In the genomic region with DNA sequence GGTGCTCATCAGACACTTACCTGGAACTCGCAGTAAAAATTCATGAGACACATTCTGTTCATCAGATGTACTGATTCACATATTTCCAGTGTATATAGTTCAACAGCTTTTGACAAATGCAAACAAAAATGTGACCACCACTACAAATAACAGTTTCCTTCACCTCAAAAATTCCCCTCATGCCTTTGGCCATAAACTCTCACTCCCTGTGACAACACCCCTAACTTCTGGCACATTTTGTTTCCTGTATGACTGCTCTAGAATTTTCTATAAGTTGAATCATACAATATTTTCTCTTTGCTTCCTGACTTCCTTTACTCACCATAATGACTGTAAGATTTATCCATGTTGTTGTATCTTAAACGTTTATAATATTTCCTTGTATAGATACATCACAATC, we compare ENCODE assay signal across 25 cellular contexts.
DNase-seq lines count a peak whose midpoint lies in the region; ATAC-seq and TF ChIP-seq lines count a peak whose summit lies in the region.
"Had no signal": no experiment of that assay in that cellular context is flagged by ENCODE, and none has a peak within 500 bp of the region (broad histone marks: within the 10 kb centered on the region; RNA-seq: fewer than 3 reads in every experiment).

No MANE protein-coding gene starts in this region.

- ATAC-seq in RWPE2 (ENCODE audit: low read depth) (peak; percentile 42), right cardiac atrium (no peak), HG03565 (IDR thresholded peaks at IDR 0.05; ENCODE audit: unreplicated experiment) (no peak)

- no peak overlapping the region for H3K9ac ChIP-seq in endodermal cell (ENCODE audit: extremely low read depth, low read length, poor library complexity, severe bottlenecking)
- H3K9ac ChIP-seq: SK-N-SH had no signal

- H3K4me3 ChIP-seq in RWPE2 (ENCODE audit: severe bottlenecking): no peak overlapping the region
- H3K4me3 ChIP-seq in endodermal cell (ENCODE audit: low read length): no peak overlapping the region
- H3K4me3 ChIP-seq in right cardiac atrium (ENCODE audit: low read length): no peak overlapping the region
- H3K4me3 ChIP-seq in tibial artery: no peak overlapping the region
- H3K4me3 ChIP-seq: A549, left lung, sigmoid colon, transverse colon had no signal

- H3K4me3 Mint-ChIP-seq in endodermal cell: no peak overlapping the region
- H3K4me3 Mint-ChIP-seq in neural crest cell: no peak overlapping the region
- H3K4me3 Mint-ChIP-seq: nephron had no signal

- H3K9me3 Mint-ChIP-seq in endodermal cell (no peaks in the 10 kb centered on the region), neural crest cell (no peaks in the 10 kb centered on the region)
- H3K9me3 Mint-ChIP-seq: nephron had no signal

- H3K27ac ChIP-seq in RWPE2 (ENCODE audit: poor library complexity, severe bottlenecking) (peak overlapping the region; percentile 14), endodermal cell (ENCODE audit: low read depth, low read length) (no peak overlapping the region), right cardiac atrium (ENCODE audit: low read length) (no peak overlapping the region), tibial artery (no peak overlapping the region)
- H3K27ac ChIP-seq: A549, HL-60, left lung, RWPE1, sigmoid colon, transverse colon had no signal

- H3K27me3 Mint-ChIP-seq in endodermal cell (ENCODE audit: insufficient read depth): no peaks in the 10 kb centered on the region
- H3K27me3 Mint-ChIP-seq in neural crest cell (ENCODE audit: low read depth): no peaks in the 10 kb centered on the region

- no peak overlapping the region for H3K27ac Mint-ChIP-seq in endodermal cell
- H3K27ac Mint-ChIP-seq in neural crest cell (ENCODE audit: unreplicated experiment): no peak overlapping the region

- H3K4me1 Mint-ChIP-seq in endodermal cell (peaks cover 8% of the 10 kb centered on the region), neural crest cell (peaks cover 14% of the 10 kb centered on the region)
- H3K4me1 Mint-ChIP-seq: nephron had no signal

- intact Hi-C loops in right cardiac atrium (cut with DNase I): no loop called here
- intact Hi-C loops in tibial artery (cut with DNase I; ENCODE audit: low total_unique reads): no loop called here

- H3K36me3 Mint-ChIP-seq in endodermal cell (ENCODE audit: low read depth): no peaks in the 10 kb centered on the region
- peaks cover 3% of the 10 kb centered on the region for H3K36me3 Mint-ChIP-seq in neural crest cell (ENCODE audit: low read depth)

- DNase-seq in A172 (ENCODE audit: low spot score): peak; percentile 10
- no peak for DNase-seq in RWPE2 (ENCODE audit: low spot score)
- no peak for DNase-seq in endodermal cell
- no peak for DNase-seq in neural crest cell (ENCODE audit: low read depth, low spot score)
- DNase-seq in right cardiac atrium: no peak
- no peak for DNase-seq in central memory CD4-positive, alpha-beta T cell
- DNase-seq in tibial artery: no peak
- DNase-seq: activated CD4-positive, alpha-beta T cell treated with anti-CD3 and anti-CD28 coated beads for 48 hours; activated naive CD4-positive, alpha-beta T cell treated with Interleukin-2 at 50 U/mL for 16 hours; activated T-cell treated with anti-CD3 and anti-CD28 coated beads, Interleukin-2, amount 50 U/mL, for 48 hours; BE2C; DMS79; left lung; NCI-H2029; NCI-H69; sigmoid colon; stimulated activated CD8-positive, alpha-beta memory T cell treated with anti-CD3 and anti-CD28 coated beads, Interleukin-4, amount 100 ng/mL, for 48 hours; T-helper 2 cell; transverse colon had no signal

- no peaks in the 10 kb centered on the region for H3K27me3 ChIP-seq in RWPE2 (ENCODE audit: insufficient read depth, poor library complexity, severe bottlenecking)
- no peaks in the 10 kb centered on the region for H3K27me3 ChIP-seq in endodermal cell (ENCODE audit: control insufficient read depth, insufficient read depth, low read length, poor library complexity, severe bottlenecking)
- H3K27me3 ChIP-seq in right cardiac atrium (ENCODE audit: control insufficient read depth, insufficient read depth): no peaks in the 10 kb centered on the region
- no peaks in the 10 kb centered on the region for H3K27me3 ChIP-seq in tibial artery
- H3K27me3 ChIP-seq: BE2C, left lung, sigmoid colon, transverse colon had no signal

- H3K36me3 ChIP-seq in RWPE2 (ENCODE audit: low read depth) (no peaks in the 10 kb centered on the region), endodermal cell (ENCODE audit: control insufficient read depth, insufficient read depth, low read length) (no peaks in the 10 kb centered on the region), tibial artery (no peaks in the 10 kb centered on the region)
- H3K36me3 ChIP-seq: BE2C, left lung, sigmoid colon, transverse colon had no signal

- H3K9me3 ChIP-seq in RWPE2 (ENCODE audit: severe bottlenecking) (no peaks in the 10 kb centered on the region), endodermal cell (ENCODE audit: control insufficient read depth, low read length) (no peaks in the 10 kb centered on the region), right cardiac atrium (ENCODE audit: control insufficient read depth, low read length) (no peaks in the 10 kb centered on the region), tibial artery (no peaks in the 10 kb centered on the region)
- H3K9me3 ChIP-seq: A549, BE2C, left lung, SK-N-SH, transverse colon had no signal

- WGBS in endodermal cell (ENCODE audit: insufficient coverage in 1 of 2, insufficient read length in 1 of 2), 2 experiments: 85 to 100% methylated on average over 1 of the region's 2 CpGs
- 46% methylated on average over 2 of the region's 2 CpGs for WGBS in right cardiac atrium

- TF ChIP-seq CTCF in RWPE2 (IDR thresholded peaks at IDR 0.05; ENCODE audit: poor library complexity, severe bottlenecking) (peak; percentile 49), endodermal cell (conservative IDR thresholded peaks at IDR 0.05) (peak; percentile 3), neural crest cell (conservative IDR thresholded peaks at IDR 0.05) (peak; percentile 9), tibial artery (IDR thresholded peaks at IDR 0.05) (no peak)

- H3K4me1 ChIP-seq in RWPE2 (ENCODE audit: insufficient read depth, poor library complexity, severe bottlenecking) (peaks cover 6% of the 10 kb centered on the region), endodermal cell (ENCODE audit: control insufficient read depth, insufficient read depth, low read length) (no peaks in the 10 kb centered on the region), right cardiac atrium (ENCODE audit: control insufficient read depth, insufficient read depth, low read length) (no peaks in the 10 kb centered on the region), tibial artery (no peaks in the 10 kb centered on the region)
- H3K4me1 ChIP-seq: A549, BE2C, left lung, sigmoid colon, transverse colon had no signal

Comparison
In these comparisons a context has a peak if more than half of its experiments do, and no peak if none do; other contexts are left out.
1. CTCF ChIP-seq: peak in RWPE2 (single experiment), endodermal cell (single experiment) and neural crest cell (single experiment); none in tibial artery (0 of 2).